8 cellular contexts compared by ENCODE assay signal in genomic region chr7:112207106-112207592, GRCh38. TPM values are rescaled to one million over a fixed set of nuclear protein-coding genes. Genes with fewer than 3 reads are reported as not detected.
A peak's percentile ranks its signal among the peaks of the same experiment; 100 is the strongest.
DNase-seq lines count a peak whose midpoint lies in the region; ATAC-seq and TF ChIP-seq lines count a peak whose summit lies in the region.

No MANE protein-coding gene starts in this region.

- peak overlapping the region; percentile 61 to 89 (median 86) for H3K27ac Mint-ChIP-seq in H9
- H3K27ac Mint-ChIP-seq in activated CD4-positive, alpha-beta memory T cell treated with anti-CD3 and anti-CD28 coated beads for 36 hours = peak overlapping the region; percentile 73

- no peaks in the 10 kb centered on the region for H3K9me3 ChIP-seq in H9 (ENCODE audit: control insufficient read depth, low read depth, low read length)
- no peaks in the 10 kb centered on the region for H3K9me3 ChIP-seq in smooth muscle cell (replicated peaks; ENCODE audit: low read depth)

- no peaks in the 10 kb centered on the region for H3K79me1 ChIP-seq in H9 (ENCODE audit: insufficient read depth, low read depth, low read length, poor library complexity, severe bottlenecking)

- no peak overlapping the region for H2AFZ ChIP-seq in H9 (ENCODE audit: low read length)
- peak overlapping the region; percentile 93 for H2AFZ ChIP-seq in smooth muscle cell (ENCODE audit: low read depth)

- H3K4me3 ChIP-seq in BJ (ENCODE audit: low read depth, low read length) = peak overlapping the region; percentile 80
- H3K4me3 ChIP-seq in iPS-11a (ENCODE audit: low read depth, low read length) = peak overlapping the region; percentile 85
- H3K4me3 ChIP-seq in smooth muscle cell = peak overlapping the region; percentile 94

- DNase-seq in BJ (ENCODE audit: low read depth) = no peak
- DNase-seq in H9 = no peak
- no peak for DNase-seq in activated CD4-positive, alpha-beta memory T cell treated with anti-CD3 and anti-CD28 coated beads for 36 hours
- DNase-seq in smooth muscle cell (lab: John Stamatoyannopoulos, UW; ENCODE audit: unreplicated experiment) = no peak
- DNase-seq in occipital lobe (lab: John Stamatoyannopoulos, UW) = no peak
- DNase-seq in NCI-H226 = no peak

- H3K56ac ChIP-seq in H9 (ENCODE audit: insufficient read length, low read depth, low read length) = no peak overlapping the region

- H4K20me1 ChIP-seq in H9 (ENCODE audit: control insufficient read depth, insufficient read depth, insufficient read length) (no peaks in the 10 kb centered on the region), smooth muscle cell (ENCODE audit: low read depth) (peaks cover 12% of the 10 kb centered on the region)

- H3K27ac ChIP-seq in H9 (ENCODE audit: insufficient read length, low read depth, low read length) (no peak overlapping the region), smooth muscle cell (ENCODE audit: low read depth) (no peak overlapping the region)

- H3K36me3 ChIP-seq in BJ (ENCODE audit: control insufficient read depth, insufficient read depth, low read length) (no peaks in the 10 kb centered on the region), smooth muscle cell (ENCODE audit: low read depth) (no peaks in the 10 kb centered on the region)

- no peak for TF ChIP-seq CTCF in BJ (IDR thresholded peaks at IDR 0.05; ENCODE audit: insufficient read depth, low read depth, low read length)
- no peak for TF ChIP-seq CTCF in H9 (conservative IDR thresholded peaks at IDR 0.05)
- no peak for TF ChIP-seq CTCF in smooth muscle cell (IDR thresholded peaks at IDR 0.05; ENCODE audit: borderline replicate concordance, insufficient read depth, poor library complexity, severe bottlenecking)

- H3K27me3 ChIP-seq in BJ (ENCODE audit: control insufficient read depth, insufficient read depth, low read length) (no peaks in the 10 kb centered on the region; the same call in 1 of the 2 replicates), H9 (ENCODE audit: insufficient read depth, low read length) (no peaks in the 10 kb centered on the region), smooth muscle cell (ENCODE audit: low read depth) (no peaks in the 10 kb centered on the region)

- H4K8ac ChIP-seq in H9 (replicated peaks; ENCODE audit: insufficient read length, low read depth, low read length) = no peak overlapping the region

- peaks cover 19% of the 10 kb centered on the region; the same call in 1 of the 2 replicates for H3K79me2 ChIP-seq in H9 (ENCODE audit: insufficient read depth, low read length)
- peaks cover 77% of the 10 kb centered on the region for H3K79me2 ChIP-seq in smooth muscle cell (ENCODE audit: low read depth)

- H3F3A ChIP-seq in smooth muscle cell (ENCODE audit: low read depth) = no peaks in the 10 kb centered on the region

- no CpG with 5 or more reads among the region's 8 CpGs for WGBS in H9 (ENCODE audit: extremely low coverage, insufficient read length, low lambda C conversion rate)
- 4% methylated on average over 8 of the region's 8 CpGs for WGBS in smooth muscle cell (ENCODE audit: low lambda C conversion rate)

- ATAC-seq in GM18868 (IDR thresholded peaks at IDR 0.05; ENCODE audit: unreplicated experiment) = no peak

- H2BK12ac ChIP-seq in H9 (ENCODE audit: insufficient read length, low read depth, low read length) = no peak overlapping the region

- CTCF ChIA-PET in BJ (lab: Yijun Ruan, JAX) = interaction anchor here (1.2 kb wide), 1 partner anchor 9 kb away, joined by 3 read pairs; no protein-coding TSS in a partner anchor
- CTCF ChIA-PET in activated CD4-positive, alpha-beta memory T cell treated with anti-CD3 and anti-CD28 coated beads for 36 hours (lab: Charles Lee) = interaction anchor here (1.8 to 2.5 kb wide), 2 partner anchors 8 to 245 kb away, joined by 4 to 8 read pairs; no protein-coding TSS in a partner anchor

- H2BK20ac ChIP-seq in H9 (ENCODE audit: low read depth, low read length, poor library complexity, severe bottlenecking) = no peak overlapping the region

- intact Hi-C loops in activated CD4-positive, alpha-beta memory T cell treated with anti-CD3 and anti-CD28 coated beads for 36 hours (cut with micrococcal nuclease) = loop anchor here (2.0 kb wide), 2 partner anchors 186 to 584 kb away; partner anchors contain the start of gene TMEM168

- no peaks in the 10 kb centered on the region; a peak in 1 of 7 replicates for H3K36me3 Mint-ChIP-seq in H9 (ENCODE audit: insufficient read depth in 1 of 3, low read depth in 3 of 3)
- H3K36me3 Mint-ChIP-seq in activated CD4-positive, alpha-beta memory T cell treated with anti-CD3 and anti-CD28 coated beads for 36 hours = no peaks in the 10 kb centered on the region

- no peak overlapping the region for H3T11ph ChIP-seq in H9 (ENCODE audit: low read length)

- peaks cover 28% of the 10 kb centered on the region for H3K23me2 ChIP-seq in H9 (ENCODE audit: insufficient read length, low read depth, low read length, poor library complexity, severe bottlenecking)

- no peak overlapping the region for H3K23ac ChIP-seq in H9 (ENCODE audit: insufficient read length, low read depth, low read length)

- H2BK15ac ChIP-seq in H9 (ENCODE audit: low read depth, low read length) = no peak overlapping the region

- H3K4me2 ChIP-seq in H9 (ENCODE audit: insufficient read depth, insufficient read length, low read length) (peak overlapping the region; percentile 84), smooth muscle cell (peak overlapping the region; percentile 94)

- peak overlapping the region; percentile 58 for H3K9ac ChIP-seq in H9 (ENCODE audit: extremely low read depth, insufficient read length, low read length)
- H3K9ac ChIP-seq in smooth muscle cell (ENCODE audit: low read depth) = peak overlapping the region; percentile 87

- no peak overlapping the region for H2AK5ac ChIP-seq in H9 (ENCODE audit: insufficient read length, low read length)

- peak overlapping the region; percentile 76; the same call in 1 of the 2 replicates for H3K14ac ChIP-seq in H9 (ENCODE audit: insufficient read depth, low read length)

- H3K4me3 Mint-ChIP-seq in H9 = peak overlapping the region; percentile 95
- peak overlapping the region; percentile 86 for H3K4me3 Mint-ChIP-seq in activated CD4-positive, alpha-beta memory T cell treated with anti-CD3 and anti-CD28 coated beads for 36 hours

- H3K4me1 ChIP-seq in H9 (ENCODE audit: insufficient read depth, low read length) = no peaks in the 10 kb centered on the region; the same call in 1 of the 2 replicates
- no peaks in the 10 kb centered on the region for H3K4me1 ChIP-seq in smooth muscle cell (ENCODE audit: low read depth)

- no peak overlapping the region for H3K4ac ChIP-seq in H9 (ENCODE audit: low read depth, low read length)

- H2BK120ac ChIP-seq in H9 (ENCODE audit: low read depth, low read length, poor library complexity, severe bottlenecking) = no peak overlapping the region

- no peaks in the 10 kb centered on the region; a peak in 1 of 5 replicates for H3K9me3 Mint-ChIP-seq in H9
- H3K9me3 Mint-ChIP-seq in activated CD4-positive, alpha-beta memory T cell treated with anti-CD3 and anti-CD28 coated beads for 36 hours = no peaks in the 10 kb centered on the region

- H4K91ac ChIP-seq in H9 (ENCODE audit: insufficient read length, low read depth, low read length) = no peak overlapping the region

- H4K5ac ChIP-seq in H9 (ENCODE audit: insufficient read length, low read depth, low read length) = no peak overlapping the region

- peak overlapping the region; percentile 9 for H3K18ac ChIP-seq in H9 (ENCODE audit: insufficient read length, low read depth, low read length)

- peaks cover 35 to 39% of the 10 kb centered on the region in 2 experiments for H3K4me1 Mint-ChIP-seq in H9
- H3K4me1 Mint-ChIP-seq in activated CD4-positive, alpha-beta memory T cell treated with anti-CD3 and anti-CD28 coated beads for 36 hours (ENCODE audit: low read depth) = peaks cover 27% of the 10 kb centered on the region

- peaks cover 23% of the 10 kb centered on the region for H3K27me3 Mint-ChIP-seq in H9 (ENCODE audit: low read depth)
- H3K27me3 Mint-ChIP-seq in activated CD4-positive, alpha-beta memory T cell treated with anti-CD3 and anti-CD28 coated beads for 36 hours = peaks cover 23% of the 10 kb centered on the region

- no peak overlapping the region for H2BK5ac ChIP-seq in H9 (ENCODE audit: insufficient read length, low read length)

- POLR2A ChIA-PET in BJ (lab: Charles Lee) = no interaction called here
- POLR2A ChIA-PET in activated CD4-positive, alpha-beta memory T cell treated with anti-CD3 and anti-CD28 coated beads for 36 hours (lab: Charles Lee) = interaction anchor here (0.7 to 3.0 kb wide), 5 partner anchors 8 to 243 kb away, joined by 3 to 23 read pairs (median 3); partner anchors contain the start of gene IFRD1

RNA-seq across cellular contexts. Expression of gene ZNF277, which starts 0.7 kb away (rescaled TPM):
- polyA plus RNA-seq in BJ (2011; rRNA removed) (10.0 and 13.8 TPM in 2 replicates), smooth muscle cell (8.4 and 8.6 TPM in 2 replicates)
- 8.8 and 12.2 TPM in 2 replicates for polyA minus RNA-seq in BJ (2011; rRNA and poly(A)+ RNA removed)
- total RNA-seq in H9 (2021) (13.1 and 15.7 TPM in 2 replicates), smooth muscle cell (28.0 and 31.7 TPM in 2 replicates), occipital lobe (77.0 TPM)
- 10 to 100 TPM; 24.9 to 26.6 TPM for total RNA-seq in activated CD4-positive, alpha-beta memory T cell treated with anti-CD3 and anti-CD28 coated beads for 36 hours

RNA-seq across cellular contexts. Expression of gene DOCK4, which starts 0.9 kb away (rescaled TPM):
- polyA plus RNA-seq in BJ (2011; rRNA removed) = 0.15 and 0.25 TPM in 2 replicates
- 0.41 and 0.43 TPM in 2 replicates for polyA minus RNA-seq in BJ (2011; rRNA and poly(A)+ RNA removed)
- total RNA-seq in H9 (2021) = 4.8 and 4.9 TPM in 2 replicates
- total RNA-seq in activated CD4-positive, alpha-beta memory T cell treated with anti-CD3 and anti-CD28 coated beads for 36 hours = 1 to 10 TPM in 1 of 2 experiments, under 1 TPM in 1; 0.36 to 1.1 TPM
- 20.5 and 32.7 TPM in 2 replicates for total RNA-seq in smooth muscle cell
- polyA plus RNA-seq in smooth muscle cell = 7.4 and 7.8 TPM in 2 replicates
- 109 TPM for total RNA-seq in occipital lobe
